Comparison of ENCODE assay signal across 13 cellular contexts in the genomic region with DNA sequence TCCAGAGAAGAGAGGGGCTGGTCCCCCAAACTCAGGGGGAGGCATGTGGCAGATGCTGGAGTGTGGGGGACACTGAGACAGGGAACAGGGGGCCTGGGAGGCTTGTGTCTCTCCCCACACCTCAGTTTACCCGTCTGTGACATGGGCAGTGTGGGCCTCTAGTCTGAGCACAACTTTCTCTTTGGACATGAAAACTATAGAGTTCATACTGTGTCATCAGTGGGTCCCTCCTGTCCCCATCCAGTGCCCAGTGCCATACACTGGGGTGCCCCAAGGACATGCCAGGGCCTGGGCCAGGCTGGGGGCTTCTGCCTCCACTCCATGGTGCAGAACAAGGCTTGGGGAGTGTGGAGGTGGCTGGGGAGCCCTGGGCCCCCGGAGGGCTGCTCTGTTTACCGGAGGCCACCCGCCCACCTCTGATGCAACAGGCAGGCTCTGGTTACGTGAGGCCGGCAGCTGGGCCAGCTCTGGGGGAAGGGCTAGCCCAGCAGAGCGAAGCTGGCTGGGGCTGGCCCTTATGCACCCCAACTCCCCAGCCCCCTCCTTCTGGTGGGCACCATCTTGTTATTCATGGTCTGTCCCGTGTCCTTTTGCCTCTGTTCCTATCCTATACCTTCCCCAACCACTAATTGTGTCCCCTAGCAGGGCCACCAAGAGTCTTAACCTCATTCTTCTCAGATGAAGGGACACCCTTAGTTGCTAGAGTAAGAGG. TPM values are rescaled to one million over a fixed set of nuclear protein-coding genes. Genes with fewer than 3 reads are reported as not detected.
A peak's percentile ranks its signal among the peaks of the same experiment; 100 is the strongest.
DNase-seq lines count a peak whose midpoint lies in the region; ATAC-seq and TF ChIP-seq lines count a peak whose summit lies in the region.
"Had no signal": no experiment of that assay in that cellular context is flagged by ENCODE, and none has a peak within 500 bp of the region (broad histone marks: within the 10 kb centered on the region; RNA-seq: fewer than 3 reads in every experiment).

No MANE protein-coding gene starts in this region.

- no peaks in the 10 kb centered on the region for H3K9me3 Mint-ChIP-seq in activated CD4-positive, alpha-beta T cell treated with anti-CD3 and anti-CD28 coated beads, Interleukin-2, amount 10 ng/mL, durations not matched to agents 7 days and 5 days
- no peaks in the 10 kb centered on the region for H3K9me3 Mint-ChIP-seq in osteocyte (ENCODE audit: unreplicated experiment)

- no peak overlapping the region for H3K27ac Mint-ChIP-seq in activated CD4-positive, alpha-beta T cell treated with anti-CD3 and anti-CD28 coated beads, Interleukin-2, amount 10 ng/mL, durations not matched to agents 7 days and 5 days
- no peak overlapping the region for H3K27ac Mint-ChIP-seq in osteocyte (ENCODE audit: unreplicated experiment)
- H3K27ac Mint-ChIP-seq: activated CD4-positive, alpha-beta T cell treated with anti-CD3 and anti-CD28 coated beads for 36 hours; activated naive CD8-positive, alpha-beta T cell had no signal

- CTCF ChIA-PET in activated CD4-positive, alpha-beta T cell treated with anti-CD3 and anti-CD28 coated beads, Interleukin-2, amount 10 ng/mL, durations not matched to agents 7 days and 5 days (lab: Charles Lee) = no interaction called here

- H3K4me3 Mint-ChIP-seq in activated CD4-positive, alpha-beta T cell treated with anti-CD3 and anti-CD28 coated beads, Interleukin-2, amount 10 ng/mL, durations not matched to agents 7 days and 5 days = no peak overlapping the region
- H3K4me3 Mint-ChIP-seq in osteocyte (ENCODE audit: unreplicated experiment) = no peak overlapping the region
- H3K4me3 Mint-ChIP-seq: activated CD4-positive, alpha-beta T cell treated with anti-CD3 and anti-CD28 coated beads for 36 hours; activated naive CD8-positive, alpha-beta T cell had no signal

- POLR2A ChIA-PET in activated CD4-positive, alpha-beta T cell treated with anti-CD3 and anti-CD28 coated beads, Interleukin-2, amount 10 ng/mL, durations not matched to agents 7 days and 5 days (lab: Charles Lee) = no interaction called here

- H3K4me1 Mint-ChIP-seq in activated CD4-positive, alpha-beta T cell treated with anti-CD3 and anti-CD28 coated beads, Interleukin-2, amount 10 ng/mL, durations not matched to agents 7 days and 5 days = peaks cover 15% of the 10 kb centered on the region
- H3K4me1 Mint-ChIP-seq in osteocyte (ENCODE audit: unreplicated experiment) = peaks cover 21% of the 10 kb centered on the region

- no peak overlapping the region for H3K4me3 ChIP-seq in skeletal muscle cell (ENCODE audit: low read depth, low read length)
- H3K4me3 ChIP-seq: Peyer's patch, upper lobe of right lung had no signal

- H3K27me3 Mint-ChIP-seq in activated CD4-positive, alpha-beta T cell treated with anti-CD3 and anti-CD28 coated beads, Interleukin-2, amount 10 ng/mL, durations not matched to agents 7 days and 5 days = no peaks in the 10 kb centered on the region
- no peaks in the 10 kb centered on the region for H3K27me3 Mint-ChIP-seq in osteocyte (ENCODE audit: unreplicated experiment)
- H3K27me3 Mint-ChIP-seq: activated CD4-positive, alpha-beta T cell treated with anti-CD3 and anti-CD28 coated beads for 36 hours; activated naive CD8-positive, alpha-beta T cell had no signal

- H3K36me3 Mint-ChIP-seq in activated CD4-positive, alpha-beta T cell treated with anti-CD3 and anti-CD28 coated beads, Interleukin-2, amount 10 ng/mL, durations not matched to agents 7 days and 5 days (ENCODE audit: low read depth) = peaks cover 2% of the 10 kb centered on the region
- no peaks in the 10 kb centered on the region for H3K36me3 Mint-ChIP-seq in osteocyte (ENCODE audit: unreplicated experiment)
- H3K36me3 Mint-ChIP-seq: activated naive CD8-positive, alpha-beta T cell had no signal

- TF ChIP-seq CTCF in osteocyte (IDR thresholded peaks at IDR 0.05) = no peak

- peak; percentile 5 for ATAC-seq in esophagus mucosa
- ATAC-seq: activated CD4-positive, alpha-beta T cell treated with anti-CD3 and anti-CD28 coated beads for 36 hours; upper lobe of right lung had no signal

- peak; percentile 13 for DNase-seq in NCI-H2196 (lab: John Stamatoyannopoulos, UW; ENCODE audit: unreplicated experiment)
- DNase-seq in NCI-H2196 treated with DMSO at 0.1 percent for 48 hours (lab: John Stamatoyannopoulos, UW; ENCODE audit: unreplicated experiment) = no peak
- peak; percentile 28 for DNase-seq in NOMO-1 treated with DMSO at 0.1 percent for 48 hours (lab: John Stamatoyannopoulos, UW; ENCODE audit: unreplicated experiment)
- peak; percentile 47 for DNase-seq in skeletal muscle cell (ENCODE audit: low read depth)
- DNase-seq in activated CD4-positive, alpha-beta T cell treated with anti-CD3 and anti-CD28 coated beads, Interleukin-2, amount 10 ng/mL, durations not matched to agents 7 days and 5 days = no peak
- no peak for DNase-seq in osteocyte (ENCODE audit: extremely low spot score, unreplicated experiment)
- DNase-seq in kidney tubule cell (ENCODE audit: low spot score) = no peak
- DNase-seq: activated CD4-positive, alpha-beta T cell treated with anti-CD3 and anti-CD28 coated beads for 36 hours; effector CD4-positive, alpha-beta T cell; Peyer's patch; upper lobe of right lung had no signal

RNA-seq across cellular contexts. Expression of a gene that starts 1.9 kb away (rescaled TPM):
- total RNA-seq in esophagus mucosa (1.4 TPM), osteocyte (1.2 and 1.6 TPM in 2 replicates)
- total RNA-seq in activated CD4-positive, alpha-beta T cell treated with anti-CD3 and anti-CD28 coated beads, Interleukin-2, amount 10 ng/mL, durations not matched to agents 7 days and 5 days = 1 to 10 TPM; 2.4 to 3.4 TPM

RNA-seq across cellular contexts. Expression of a gene that starts 20.0 kb away (rescaled TPM):
- total RNA-seq in esophagus mucosa (18.4 TPM), osteocyte (23.7 and 24.4 TPM in 2 replicates)
- 10 to 100 TPM; 34.2 to 35.8 TPM for total RNA-seq in activated CD4-positive, alpha-beta T cell treated with anti-CD3 and anti-CD28 coated beads, Interleukin-2, amount 10 ng/mL, durations not matched to agents 7 days and 5 days

RNA-seq across cellular contexts. Expression of a gene that starts 20.1 kb away (rescaled TPM):
- total RNA-seq in esophagus mucosa (72.9 TPM), osteocyte (74.8 and 75.3 TPM in 2 replicates)
- total RNA-seq in activated CD4-positive, alpha-beta T cell treated with anti-CD3 and anti-CD28 coated beads, Interleukin-2, amount 10 ng/mL, durations not matched to agents 7 days and 5 days = 100 to 1,000 TPM in 1 of 2 experiments, 10 to 100 TPM in 1; 82.5 to 104 TPM

RNA-seq across cellular contexts. Expression of a gene that starts 31.2 kb away (rescaled TPM):
- total RNA-seq in esophagus mucosa (14.8 TPM), osteocyte (11.6 and 11.7 TPM in 2 replicates)
- 10 to 100 TPM; 29.9 to 37.2 TPM for total RNA-seq in activated CD4-positive, alpha-beta T cell treated with anti-CD3 and anti-CD28 coated beads, Interleukin-2, amount 10 ng/mL, durations not matched to agents 7 days and 5 days

RNA-seq across cellular contexts. Expression of a gene that starts 33.7 kb away (rescaled TPM):
- total RNA-seq in esophagus mucosa (18.7 TPM), osteocyte (34.3 and 37.5 TPM in 2 replicates)
- total RNA-seq in activated CD4-positive, alpha-beta T cell treated with anti-CD3 and anti-CD28 coated beads, Interleukin-2, amount 10 ng/mL, durations not matched to agents 7 days and 5 days = 10 to 100 TPM; 23.1 to 24.1 TPM

Comparison
In these comparisons a context has a peak if more than half of its experiments do, and no peak if none do; other contexts are left out.
1. DNase-seq: peak in NCI-H2196 (single experiment), NOMO-1 treated with DMSO at 0.1 percent for 48 hours (single experiment) and skeletal muscle cell (single experiment); none in NCI-H2196 treated with DMSO at 0.1 percent for 48 hours (single experiment), activated CD4-positive, alpha-beta T cell treated with anti-CD3 and anti-CD28 coated beads, Interleukin-2, amount 10 ng/mL, durations not matched to agents 7 days and 5 days (single experiment), osteocyte (single experiment) and kidney tubule cell (single experiment).